In the genomic region with DNA sequence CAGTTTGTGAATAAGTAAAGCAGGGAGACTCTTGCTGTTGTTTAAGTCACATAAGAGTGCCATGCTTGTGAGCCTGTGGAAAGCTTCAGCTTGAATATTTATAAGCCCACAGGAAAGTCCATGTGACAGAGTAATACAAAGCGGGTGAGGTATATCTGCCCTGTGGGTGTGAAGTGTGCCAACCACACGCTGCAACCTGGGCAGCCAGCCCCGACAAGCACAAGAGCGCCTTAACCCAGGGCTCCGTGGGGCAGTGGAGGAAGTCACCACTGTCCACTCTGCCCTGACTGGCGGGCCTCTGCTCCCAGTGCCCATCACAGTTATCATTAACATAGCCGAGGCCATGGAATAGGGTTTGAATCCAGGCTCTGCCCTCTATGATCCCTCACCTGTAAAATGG, we compare ENCODE assay signal across 23 cellular contexts.
"Had no signal": no experiment of that assay in that cellular context is flagged by ENCODE, and none has a peak within 500 bp of the region (broad histone marks: within the 10 kb centered on the region; RNA-seq: fewer than 3 reads in every experiment).

No MANE protein-coding gene starts in this region.

- H3K27ac ChIP-seq: SK-N-MC, VCaP had no signal

- H3K4me3 Mint-ChIP-seq: activated CD4-positive, alpha-beta memory T cell treated with anti-CD3 and anti-CD28 coated beads, Interleukin-2, amount 10 ng/mL, durations not matched to agents 7 days and 5 days; activated CD4-positive, alpha-beta T cell treated with anti-CD3 and anti-CD28 coated beads for 36 hours; activated naive CD8-positive, alpha-beta T cell treated with anti-CD3 and anti-CD28 coated beads, Interleukin-2, amount 10 ng/mL, durations not matched to agents 7 days and 5 days; T-cell had no signal

- H3K4me3 ChIP-seq: K562, SK-N-MC had no signal

- H3K4me1 Mint-ChIP-seq: activated CD4-positive, alpha-beta memory T cell treated with anti-CD3 and anti-CD28 coated beads, Interleukin-2, amount 10 ng/mL, durations not matched to agents 7 days and 5 days; activated CD4-positive, alpha-beta T cell treated with anti-CD3 and anti-CD28 coated beads for 36 hours; T-cell had no signal

- DNase-seq: activated CD4-positive, alpha-beta memory T cell treated with anti-CD3 and anti-CD28 coated beads, Interleukin-2, amount 10 ng/mL, durations not matched to agents 7 days and 5 days; activated CD4-positive, alpha-beta T cell treated with anti-CD3 and anti-CD28 coated beads for 36 hours; activated CD4-positive, alpha-beta T cell treated with anti-CD3 and anti-CD28 coated beads, Interleukin-2, amount 50 U/mL, for 1 hour; activated CD8-positive, alpha-beta memory T cell treated with anti-CD3 and anti-CD28 coated beads, Interleukin-2, amount 50 U/mL, for 48 hours; activated naive CD4-positive, alpha-beta T cell treated with anti-CD3 and anti-CD28 coated beads, Interleukin-2, amount 50 U/mL, for 16 hours; activated naive CD8-positive, alpha-beta T cell treated with anti-CD3 and anti-CD28 coated beads, Interleukin-2, amount 10 ng/mL, durations not matched to agents 7 days and 5 days; activated T-cell treated with anti-CD3 and anti-CD28 coated beads, Interleukin-2, amount 50 U/mL, for 1 hour; aorta; Karpas-422; MM.1S; NCI-H1105; NCI-H1436 treated with DMSO at 0.1 percent for 48 hours; NCI-H187; NCI-H2081; NCI-H446; NCI-H524; PC-3; T-cell; T-helper 2 cell; T1000 had no signal

- H3K27ac Mint-ChIP-seq: activated CD4-positive, alpha-beta memory T cell treated with anti-CD3 and anti-CD28 coated beads, Interleukin-2, amount 10 ng/mL, durations not matched to agents 7 days and 5 days; activated CD4-positive, alpha-beta T cell treated with anti-CD3 and anti-CD28 coated beads for 36 hours; activated naive CD8-positive, alpha-beta T cell treated with anti-CD3 and anti-CD28 coated beads, Interleukin-2, amount 10 ng/mL, durations not matched to agents 7 days and 5 days; T-cell had no signal

- H3K9me3 Mint-ChIP-seq: activated CD4-positive, alpha-beta memory T cell treated with anti-CD3 and anti-CD28 coated beads, Interleukin-2, amount 10 ng/mL, durations not matched to agents 7 days and 5 days; activated naive CD8-positive, alpha-beta T cell treated with anti-CD3 and anti-CD28 coated beads, Interleukin-2, amount 10 ng/mL, durations not matched to agents 7 days and 5 days; T-cell had no signal

- H3K27me3 Mint-ChIP-seq: activated CD4-positive, alpha-beta memory T cell treated with anti-CD3 and anti-CD28 coated beads, Interleukin-2, amount 10 ng/mL, durations not matched to agents 7 days and 5 days had no signal

- ATAC-seq: activated CD4-positive, alpha-beta T cell treated with anti-CD3 and anti-CD28 coated beads for 36 hours; K562; PC-3 had no signal

- H3K36me3 Mint-ChIP-seq: activated naive CD8-positive, alpha-beta T cell treated with anti-CD3 and anti-CD28 coated beads, Interleukin-2, amount 10 ng/mL, durations not matched to agents 7 days and 5 days had no signal
